In the genomic region with DNA sequence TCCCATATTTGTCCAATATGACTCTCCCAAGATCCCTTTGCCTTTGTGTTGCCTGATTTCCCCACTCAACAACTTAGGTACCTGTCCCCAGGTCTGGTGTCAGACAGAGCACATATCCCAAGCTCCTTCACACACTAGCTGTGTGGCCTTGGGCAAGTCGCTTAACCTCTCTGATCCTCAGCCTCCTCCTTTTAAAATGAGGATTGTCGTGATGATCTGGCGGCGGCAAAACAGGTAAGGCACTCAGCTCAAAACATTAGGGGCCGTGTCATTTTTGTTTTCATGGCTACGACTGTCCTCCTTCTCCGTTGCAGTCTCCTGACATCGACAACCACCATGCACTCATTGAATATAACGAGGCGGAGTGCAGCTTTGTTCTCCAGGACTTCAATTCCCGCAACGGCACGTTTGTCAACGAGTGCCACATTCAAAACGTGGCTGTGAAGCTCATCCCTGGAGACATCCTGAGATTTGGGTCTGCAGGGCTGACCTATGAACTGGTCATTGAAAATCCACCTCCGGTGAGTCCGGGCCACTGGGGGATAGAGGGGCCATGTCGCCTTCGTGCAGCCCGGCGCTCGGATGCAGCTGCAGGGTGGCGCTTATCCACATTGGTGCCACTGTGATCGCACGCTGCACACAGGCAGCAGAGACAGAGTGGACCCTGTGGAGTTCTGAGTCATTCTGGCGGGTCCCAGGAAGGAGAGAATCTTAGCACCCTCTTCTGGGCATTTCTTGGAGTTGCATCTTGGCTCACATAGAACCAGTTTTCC, we compare ENCODE assay signal across 8 cellular contexts. TPM values are rescaled to one million over a fixed set of nuclear protein-coding genes. Genes with fewer than 3 reads are reported as not detected.
A peak's percentile ranks its signal among the peaks of the same experiment; 100 is the strongest.
DNase-seq lines count a peak whose midpoint lies in the region; ATAC-seq, FAIRE-seq and TF ChIP-seq lines count a peak whose summit lies in the region.

No MANE protein-coding gene starts in this region.

- peaks cover 46% of the 10 kb centered on the region for H3K27me3 Mint-ChIP-seq in CD4-positive, alpha-beta T cell
- peaks cover 21% of the 10 kb centered on the region for H3K27me3 Mint-ChIP-seq in activated CD4-positive, alpha-beta memory T cell treated with anti-CD3 and anti-CD28 coated beads for 36 hours
- peaks cover 16 to 23% of the 10 kb centered on the region in 2 donors for H3K27me3 Mint-ChIP-seq in natural killer cell treated with Interleukin-12 subunit alpha and Interleukin-12 subunit beta and Interleukin-15 and Interleukin-18, amount 100 ng/mL, for 72 hours

- POLR2A ChIA-PET in CD4-positive, alpha-beta T cell (lab: Charles Lee), result no interaction called here
- POLR2A ChIA-PET in activated CD4-positive, alpha-beta memory T cell treated with anti-CD3 and anti-CD28 coated beads for 36 hours (lab: Charles Lee), result no interaction called here

- no peaks in the 10 kb centered on the region for H3K36me3 Mint-ChIP-seq in CD4-positive, alpha-beta T cell (ENCODE audit: low read depth)
- H3K36me3 Mint-ChIP-seq in activated CD4-positive, alpha-beta memory T cell treated with anti-CD3 and anti-CD28 coated beads for 36 hours, result no peaks in the 10 kb centered on the region
- no peaks in the 10 kb centered on the region for H3K36me3 Mint-ChIP-seq in natural killer cell treated with Interleukin-12 subunit alpha and Interleukin-12 subunit beta and Interleukin-15 and Interleukin-18, amount 100 ng/mL, for 72 hours

- FAIRE-seq in H54 (lab: Jason Lieb, UNC), result peak; percentile 93
- no peak for FAIRE-seq in urothelium cell line (lab: Jason Lieb, UNC)

- no peak overlapping the region for H3K27ac Mint-ChIP-seq in CD4-positive, alpha-beta T cell
- no peak overlapping the region for H3K27ac Mint-ChIP-seq in activated CD4-positive, alpha-beta memory T cell treated with anti-CD3 and anti-CD28 coated beads for 36 hours
- no peak overlapping the region for H3K27ac Mint-ChIP-seq in natural killer cell treated with Interleukin-12 subunit alpha and Interleukin-12 subunit beta and Interleukin-15 and Interleukin-18, amount 100 ng/mL, for 72 hours

- no peaks in the 10 kb centered on the region for H3K9me3 Mint-ChIP-seq in CD4-positive, alpha-beta T cell
- no peaks in the 10 kb centered on the region for H3K9me3 Mint-ChIP-seq in activated CD4-positive, alpha-beta memory T cell treated with anti-CD3 and anti-CD28 coated beads for 36 hours
- no peaks in the 10 kb centered on the region for H3K9me3 Mint-ChIP-seq in natural killer cell treated with Interleukin-12 subunit alpha and Interleukin-12 subunit beta and Interleukin-15 and Interleukin-18, amount 100 ng/mL, for 72 hours

- no peak for TF ChIP-seq CTCF in CD4-positive, alpha-beta T cell (IDR thresholded peaks at IDR 0.05)
- TF ChIP-seq CTCF in fibroblast of mammary gland (conservative IDR thresholded peaks at IDR 0.05; ENCODE audit: control insufficient read depth, insufficient read depth, low read depth, low read length), result peak; percentile 80

- H3K4me3 Mint-ChIP-seq in CD4-positive, alpha-beta T cell, result no peak overlapping the region
- H3K4me3 Mint-ChIP-seq in activated CD4-positive, alpha-beta memory T cell treated with anti-CD3 and anti-CD28 coated beads for 36 hours, result no peak overlapping the region
- H3K4me3 Mint-ChIP-seq in natural killer cell treated with Interleukin-12 subunit alpha and Interleukin-12 subunit beta and Interleukin-15 and Interleukin-18, amount 100 ng/mL, for 72 hours, result no peak overlapping the region

- CTCF ChIA-PET in CD4-positive, alpha-beta T cell (lab: Charles Lee), result no interaction called here
- CTCF ChIA-PET in activated CD4-positive, alpha-beta memory T cell treated with anti-CD3 and anti-CD28 coated beads for 36 hours (lab: Charles Lee), result interaction anchor here (0.6 to 9.3 kb wide), 19 partner anchors 11 to 212 kb away, joined by 3 to 142 read pairs (median 3); no protein-coding TSS in a partner anchor

- ATAC-seq in CD4-positive, alpha-beta T cell (ENCODE audit: poor library complexity), result peak; percentile 58
- peak; percentile 87 to 89 for ATAC-seq in natural killer cell treated with Interleukin-12 subunit alpha and Interleukin-12 subunit beta and Interleukin-15 and Interleukin-18, amount 100 ng/mL, for 72 hours
- ATAC-seq in GM18511 (IDR thresholded peaks at IDR 0.05; ENCODE audit: unreplicated experiment), result no peak

- no peak for TF ChIP-seq POLR2A in H54 (IDR thresholded peaks at IDR 0.05; ENCODE audit: low read depth, low read length)

- no peak overlapping the region for H3K4me3 ChIP-seq in fibroblast of mammary gland (ENCODE audit: control insufficient read depth, low read depth, low read length)

- DNase-seq in CD4-positive, alpha-beta T cell, result no peak
- DNase-seq in H54 (ENCODE audit: insufficient read length, low spot score), result peak; percentile 55
- DNase-seq in NCI-H345 treated with DMSO at 0.1 percent for 48 hours (lab: John Stamatoyannopoulos, UW; ENCODE audit: unreplicated experiment), result peak; percentile 54
- peak; percentile 61 for DNase-seq in activated CD4-positive, alpha-beta memory T cell treated with anti-CD3 and anti-CD28 coated beads for 36 hours
- peak; percentile 71 for DNase-seq in fibroblast of mammary gland (ENCODE audit: low read depth)
- peak; percentile 73 for DNase-seq in natural killer cell treated with Interleukin-12 subunit alpha and Interleukin-12 subunit beta and Interleukin-15 and Interleukin-18, amount 100 ng/mL, for 72 hours (ENCODE audit: low spot score)
- DNase-seq in urothelium cell line (ENCODE audit: low spot score), result peak; percentile 84

- no peaks in the 10 kb centered on the region for H3K4me1 Mint-ChIP-seq in CD4-positive, alpha-beta T cell (ENCODE audit: low read depth)
- peaks cover 2% of the 10 kb centered on the region for H3K4me1 Mint-ChIP-seq in activated CD4-positive, alpha-beta memory T cell treated with anti-CD3 and anti-CD28 coated beads for 36 hours (ENCODE audit: low read depth)
- peaks cover 4 to 6% of the 10 kb centered on the region in 2 donors for H3K4me1 Mint-ChIP-seq in natural killer cell treated with Interleukin-12 subunit alpha and Interleukin-12 subunit beta and Interleukin-15 and Interleukin-18, amount 100 ng/mL, for 72 hours (ENCODE audit: low read depth in 2 of 2)

- peaks cover 9% of the 10 kb centered on the region for H3K27me3 ChIP-seq in CD4-positive, alpha-beta T cell (ENCODE audit: control insufficient read depth, insufficient read depth, low read length)

- intact Hi-C loops in CD4-positive, alpha-beta T cell (cut with DNase I, micrococcal nuclease), result loop anchor here (1.0 kb wide), 1 partner anchor 144 kb away; no protein-coding TSS in a partner anchor
- intact Hi-C loops in activated CD4-positive, alpha-beta memory T cell treated with anti-CD3 and anti-CD28 coated beads for 36 hours (cut with micrococcal nuclease), result loop anchor here (1.0 kb wide), 2 partner anchors 120 to 144 kb away; no protein-coding TSS in a partner anchor

- H3K27ac ChIP-seq in CD4-positive, alpha-beta T cell (ENCODE audit: low read depth, low read length), result no peak overlapping the region

- no peaks in the 10 kb centered on the region for H3K9me3 ChIP-seq in CD4-positive, alpha-beta T cell (ENCODE audit: control insufficient read depth, low read length)

RNA-seq across cellular contexts. Expression of gene FHAD1, which starts 25.2 kb away (rescaled TPM):
- not detected for total RNA-seq in CD4-positive, alpha-beta T cell
- total RNA-seq in activated CD4-positive, alpha-beta memory T cell treated with anti-CD3 and anti-CD28 coated beads for 36 hours, result not detected
- under 1 TPM in 1 of 2 donors, not detected in 1; 0.42 TPM for total RNA-seq in natural killer cell treated with Interleukin-12 subunit alpha and Interleukin-12 subunit beta and Interleukin-15 and Interleukin-18, amount 100 ng/mL, for 72 hours

Comparison
In these comparisons a context has a peak if more than half of its experiments do, and no peak if none do; other contexts are left out.
1. DNase-seq: peak in H54 (single experiment), NCI-H345 treated with DMSO at 0.1 percent for 48 hours (single experiment), activated CD4-positive, alpha-beta memory T cell treated with anti-CD3 and anti-CD28 coated beads for 36 hours (single experiment), fibroblast of mammary gland (single experiment), natural killer cell treated with Interleukin-12 subunit alpha and Interleukin-12 subunit beta and Interleukin-15 and Interleukin-18, amount 100 ng/mL, for 72 hours (single experiment) and urothelium cell line (single experiment); none in CD4-positive, alpha-beta T cell (0 of 10).